In the genomic region with DNA sequence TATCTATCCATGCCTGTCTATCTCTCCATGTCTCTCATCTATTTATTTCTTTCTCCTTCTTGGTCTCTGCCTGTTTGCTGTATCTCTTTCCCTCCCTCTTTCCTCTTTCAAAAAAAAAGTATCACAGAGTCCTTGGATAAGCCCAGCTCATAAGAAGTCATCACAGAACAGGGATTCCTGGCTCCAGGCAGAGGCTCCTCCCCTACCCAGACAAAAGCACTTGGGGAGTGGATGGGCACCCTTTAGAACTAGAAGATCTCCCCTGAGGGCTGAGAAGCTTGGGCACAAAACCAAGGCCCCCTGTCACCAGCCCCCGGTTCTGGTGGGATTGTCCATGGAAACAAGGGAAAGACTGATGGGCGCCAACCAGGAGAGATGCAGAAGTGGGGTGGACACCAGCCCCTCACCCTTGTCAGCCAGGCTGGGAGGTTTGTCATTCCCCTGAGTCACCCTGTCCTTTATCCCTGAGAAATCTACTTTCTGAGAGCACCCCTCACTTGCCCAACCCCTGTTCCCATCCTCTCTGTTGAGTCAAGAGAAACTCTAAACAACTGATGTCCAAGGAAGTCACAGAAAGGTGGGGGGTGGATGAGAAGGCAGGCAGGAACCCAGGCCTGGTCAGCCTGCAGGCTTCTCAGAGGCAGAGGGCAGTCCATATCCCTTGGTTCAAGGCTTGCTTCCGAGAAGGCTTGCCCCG, we compare ENCODE assay signal across 22 cellular contexts.
DNase-seq lines count a peak whose midpoint lies in the region; ATAC-seq and TF ChIP-seq lines count a peak whose summit lies in the region.
"Had no signal": no experiment of that assay in that cellular context is flagged by ENCODE, and none has a peak within 500 bp of the region (broad histone marks: within the 10 kb centered on the region; RNA-seq: fewer than 3 reads in every experiment).

No MANE protein-coding gene starts in this region.

- POLR2A ChIA-PET in AG04450 (lab: Yijun Ruan, JAX), result no interaction called here
- POLR2A ChIA-PET in GM10248 (lab: Yijun Ruan, JAX), result no interaction called here

- H3K27me3 ChIP-seq in AG04450 (ENCODE audit: control insufficient read depth, insufficient read depth, low read length), result no peaks in the 10 kb centered on the region
- no peaks in the 10 kb centered on the region for H3K27me3 ChIP-seq in hepatocyte
- H3K27me3 ChIP-seq in stomach smooth muscle (ENCODE audit: control insufficient read depth in 1 of 2, insufficient read depth in 2 of 2, low read length in 2 of 2), result no peaks in the 10 kb centered on the region

- no peaks in the 10 kb centered on the region for H3K4me1 ChIP-seq in hepatocyte (ENCODE audit: insufficient read depth)
- peaks cover 65% of the 10 kb centered on the region for H3K4me1 ChIP-seq in stomach smooth muscle (ENCODE audit: control insufficient read depth, insufficient read depth, low read length)

- ATAC-seq in GM21360 (IDR thresholded peaks at IDR 0.05; ENCODE audit: unreplicated experiment) (no peak), GM21390 (IDR thresholded peaks at IDR 0.05; ENCODE audit: unreplicated experiment) (no peak), HG03039 (IDR thresholded peaks at IDR 0.05; ENCODE audit: unreplicated experiment) (no peak)

- no peak overlapping the region for H3K4me2 ChIP-seq in hepatocyte
- H3K4me2 ChIP-seq: SK-N-SH had no signal

- DNase-seq in AG04450 (ENCODE audit: low read depth, low spot score) (no peak), LHCN-M2 (ENCODE audit: low read depth) (peak; percentile 19), hepatocyte (ENCODE audit: low spot score) (no peak), GM10248 (ENCODE audit: extremely low spot score) (no peak)
- DNase-seq: activated CD4-positive, alpha-beta T cell treated with anti-CD3 and anti-CD28 coated beads, Interleukin-2, amount 10 ng/mL, durations not matched to agents 7 days and 5 days; activated CD8-positive, alpha-beta memory T cell treated with anti-CD3 and anti-CD28 coated beads, Interleukin-2, amount 50 U/mL, for 48 hours; activated effector memory CD4-positive, alpha-beta T cell treated with Interleukin-2 at 50 U/mL for 16 hours; activated naive CD8-positive, alpha-beta T cell treated with anti-CD3 and anti-CD28 coated beads, Interleukin-2, amount 10 ng/mL, durations not matched to agents 7 days and 5 days; cortex of kidney; endodermal cell; H9; Karpas-422; NCI-H1694 treated with DMSO at 0.1 percent for 48 hours; NCI-H69; nephron progenitor cell; RPMI8226; SK-N-SH had no signal

- H3K27ac ChIP-seq in AG04450 (ENCODE audit: low read depth, low read length) (peak overlapping the region; percentile 11), hepatocyte (peak overlapping the region; percentile 33), stomach smooth muscle (ENCODE audit: low read length) (peak overlapping the region; percentile 84)
- H3K27ac ChIP-seq: VCaP had no signal

- no peaks in the 10 kb centered on the region for H3K9me2 ChIP-seq in hepatocyte (replicated peaks; ENCODE audit: insufficient read depth)
- H3K9me2 ChIP-seq: SK-N-SH had no signal

- H3K4me3 ChIP-seq in AG04450 (ENCODE audit: low read depth, low read length) (no peak overlapping the region), hepatocyte (no peak overlapping the region), stomach smooth muscle (ENCODE audit: low read length in 2 of 2) (no peak overlapping the region)

- 93% methylated on average over 4 of the region's 4 CpGs for WGBS in hepatocyte (ENCODE audit: low lambda C conversion rate, missing lambda C conversion rate)

- no peaks in the 10 kb centered on the region for H3K79me2 ChIP-seq in hepatocyte

- H3K9me3 ChIP-seq in AG04450 (ENCODE audit: control insufficient read depth, insufficient read depth, low read length), result no peaks in the 10 kb centered on the region
- no peaks in the 10 kb centered on the region for H3K9me3 ChIP-seq in hepatocyte (ENCODE audit: low read depth)
- no peaks in the 10 kb centered on the region for H3K9me3 ChIP-seq in stomach smooth muscle (ENCODE audit: control insufficient read depth in 2 of 2, low read length in 2 of 2)
- H3K9me3 ChIP-seq: SK-N-SH had no signal

- no peaks in the 10 kb centered on the region for H3K36me3 ChIP-seq in hepatocyte (replicated peaks; ENCODE audit: insufficient read depth, low read depth)
- H3K36me3 ChIP-seq in stomach smooth muscle (ENCODE audit: control insufficient read depth in 2 of 2, insufficient read depth in 2 of 2, low read length in 2 of 2), result peaks cover 85% of the 10 kb centered on the region in 2 donors

- TF ChIP-seq CTCF in AG04450 (IDR thresholded peaks at IDR 0.05; ENCODE audit: low read depth, low read length) (no peak), hepatocyte (IDR thresholded peaks at IDR 0.05; ENCODE audit: poor library complexity) (no peak), GM10248 (IDR thresholded peaks at IDR 0.05; ENCODE audit: control extremely low read depth, extremely low read depth, low read depth, missing control alignments) (no peak)

- peak overlapping the region in 1 of 2 donors; percentile 7 for H3K9ac ChIP-seq in stomach smooth muscle (ENCODE audit: low read length in 2 of 2)
- H3K9ac ChIP-seq: SK-N-SH had no signal

- no peak overlapping the region for H2AFZ ChIP-seq in hepatocyte

- CTCF ChIA-PET in AG04450 (lab: Charles Lee), result interaction anchor here (0.8 to 4.5 kb wide), 6 partner anchors 11 to 193 kb away, joined by 3 to 30 read pairs (median 4); a partner anchor contains a TSS
- CTCF ChIA-PET in GM10248 (lab: Yijun Ruan, JAX), result interaction anchor here (0.9 to 20.9 kb wide), 5 partner anchors 9 to 87 kb away, joined by 3 to 314 read pairs (median 4); no protein-coding TSS in a partner anchor

- no peaks in the 10 kb centered on the region for H4K20me1 ChIP-seq in hepatocyte (ENCODE audit: insufficient read depth, poor library complexity, severe bottlenecking)

Comparison
In these comparisons a context has a peak if more than half of its experiments do, and no peak if none do; other contexts are left out.
1. H3K27ac ChIP-seq: peak in every context shown above with its lines; median percentile 84 in stomach smooth muscle; 33 in hepatocyte; 11 in AG04450.